15 cellular contexts compared by ENCODE assay signal in genomic region chr11:13073119-13073981, GRCh38.
DNase-seq lines count a peak whose midpoint lies in the region; TF ChIP-seq lines count a peak whose summit lies in the region.
"Had no signal": no experiment of that assay in that cellular context is flagged by ENCODE, and none has a peak within 500 bp of the region (broad histone marks: within the 10 kb centered on the region; RNA-seq: fewer than 3 reads in every experiment).

No MANE protein-coding gene starts in this region.

- no peak overlapping the region for H3K4me3 ChIP-seq in Peyer's patch
- H3K4me3 ChIP-seq: heart left ventricle, lung had no signal

- H3K27ac ChIP-seq in Peyer's patch = no peak overlapping the region
- H3K27ac ChIP-seq: heart left ventricle had no signal

- no peaks in the 10 kb centered on the region for H3K36me3 ChIP-seq in Peyer's patch
- H3K36me3 ChIP-seq: heart left ventricle had no signal

- H3K9me3 ChIP-seq in Peyer's patch = no peaks in the 10 kb centered on the region
- H3K9me3 ChIP-seq: heart left ventricle had no signal

- in situ Hi-C loops in KBM-7 (cut with MboI; ENCODE audit: low pct_unique_long_range_greater_than_20kb, low sequenced_read_pairs) = no loop called here

- peak; percentile 65 for DNase-seq in ELF-1 (ENCODE audit: low read depth, low spot score)
- DNase-seq in LHCN-M2 (ENCODE audit: low read depth) = peak; percentile 58
- DNase-seq in dermis microvascular lymphatic vessel endothelial cell (ENCODE audit: low read depth in 2 of 2) = peak; percentile 91 to 96
- DNase-seq in non-pigmented ciliary epithelial cell (ENCODE audit: low read depth) = peak; percentile 5
- no peak for DNase-seq in HuH-7.5 (ENCODE audit: low spot score)
- DNase-seq in Peyer's patch = no peak
- no peak for DNase-seq in COR-L47 (lab: John Stamatoyannopoulos, UW)
- no peak for DNase-seq in KBM-7
- DNase-seq: activated effector memory CD4-positive, alpha-beta T cell treated with Interleukin-2 at 50 U/mL for 16 hours; heart left ventricle; NCI-H1105; NCI-H524 treated with DMSO at 0.1 percent for 48 hours; SIG-M5; stimulated activated CD4-positive, alpha-beta T cell treated with anti-CD3 and anti-CD28 coated beads, Interleukin-4, amount 100 ng/mL, for 1 hour had no signal

- TF ChIP-seq POLR2A in Peyer's patch (IDR thresholded peaks at IDR 0.05) = no peak

- no peak for TF ChIP-seq CTCF in Peyer's patch (IDR thresholded peaks at IDR 0.05)

- no peaks in the 10 kb centered on the region for H3K27me3 ChIP-seq in Peyer's patch

- H3K4me1 ChIP-seq in Peyer's patch = no peaks in the 10 kb centered on the region
- H3K4me1 ChIP-seq: heart left ventricle had no signal

Comparison
In these comparisons a context has a peak if more than half of its experiments do, and no peak if none do; other contexts are left out.
1. DNase-seq: peak in ELF-1 (single experiment), LHCN-M2 (single experiment), dermis microvascular lymphatic vessel endothelial cell (2 of 2) and non-pigmented ciliary epithelial cell (single experiment); none in HuH-7.5 (single experiment), Peyer's patch (0 of 3), COR-L47 (single experiment) and KBM-7 (single experiment).